ENCODE assay signal across 15 cellular contexts in genomic region chr15:59303136-59303535, GRCh38.
"Had no signal": no experiment of that assay in that cellular context is flagged by ENCODE, and none has a peak within 500 bp of the region (broad histone marks: within the 10 kb centered on the region; RNA-seq: fewer than 3 reads in every experiment).

No MANE protein-coding gene starts in this region.

- H3K9ac ChIP-seq: neural progenitor cell had no signal

- H3K27me3 ChIP-seq: brain microvascular endothelial cell, foreskin keratinocyte, neural progenitor cell, ovary, stomach, upper lobe of right lung had no signal

- ATAC-seq: activated CD4-positive, CD25-positive, alpha-beta regulatory T cell treated with anti-CD3 and anti-CD28 coated beads, Interleukin-2, amount 50 U/mL, for 24 hours; foreskin keratinocyte; sciatic nerve; upper lobe of right lung had no signal

- H3K27me3 Mint-ChIP-seq: activated T-helper 17 cell treated with anti-CD3 and anti-CD28 coated beads, Interleukin-2, amount 50 U/mL, for 72 hours had no signal

- H3K4me3 ChIP-seq: coronary artery, neural progenitor cell, ovary, stomach, thoracic aorta, upper lobe of right lung had no signal

- H3K4me2 ChIP-seq: neural progenitor cell had no signal

- DNase-seq: activated CD4-positive, alpha-beta T cell treated with anti-CD3 and anti-CD28 coated beads, Interleukin-2, amount 50 U/mL, for 4 hours; activated naive CD4-positive, alpha-beta T cell treated with Interleukin-2 at 50 U/mL for 16 hours; brain microvascular endothelial cell; effector CD8-positive, alpha-beta T cell; foreskin keratinocyte; ovary; stomach; upper lobe of right lung had no signal

- H3K9me3 Mint-ChIP-seq: activated T-helper 17 cell treated with anti-CD3 and anti-CD28 coated beads, Interleukin-2, amount 50 U/mL, for 72 hours; central memory CD8-positive, alpha-beta T cell; neural progenitor cell had no signal

- H3K36me3 Mint-ChIP-seq: neural progenitor cell had no signal

- H3K36me3 ChIP-seq: brain microvascular endothelial cell, neural progenitor cell, ovary, stomach, thoracic aorta, upper lobe of right lung had no signal

- H3K9me3 ChIP-seq: ovary, stomach, thoracic aorta, upper lobe of right lung had no signal

- H3K27ac ChIP-seq: coronary artery, foreskin keratinocyte, neural progenitor cell, ovary, thoracic aorta, upper lobe of right lung had no signal

- H3K27ac Mint-ChIP-seq: activated T-helper 17 cell treated with anti-CD3 and anti-CD28 coated beads, Interleukin-2, amount 50 U/mL, for 72 hours; neural progenitor cell had no signal

- H3K4me3 Mint-ChIP-seq: central memory CD8-positive, alpha-beta T cell; neural progenitor cell had no signal
